Comparison of ENCODE assay signal across 20 cellular contexts in the genomic region with DNA sequence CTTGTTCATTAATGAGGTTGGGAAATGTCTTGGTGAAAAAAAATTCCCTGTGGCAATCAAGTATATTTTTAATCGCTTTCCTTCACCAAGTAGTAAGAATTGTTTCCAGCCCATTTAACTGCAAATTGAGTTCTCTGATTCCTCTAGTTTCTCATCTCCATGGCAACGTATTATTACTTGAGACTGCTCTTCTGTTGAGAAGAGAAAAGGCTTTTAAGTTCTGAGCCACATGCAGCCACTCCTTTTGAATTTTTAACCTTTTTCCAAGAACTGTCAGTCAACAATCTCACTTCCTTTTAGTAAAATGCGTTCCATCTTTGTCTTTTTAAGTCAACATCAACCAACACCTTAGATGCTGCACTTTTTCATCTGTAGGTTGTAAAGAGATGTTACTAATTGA.
DNase-seq lines count a peak whose midpoint lies in the region; ATAC-seq and TF ChIP-seq lines count a peak whose summit lies in the region.
"Had no signal": no experiment of that assay in that cellular context is flagged by ENCODE, and none has a peak within 500 bp of the region (broad histone marks: within the 10 kb centered on the region; RNA-seq: fewer than 3 reads in every experiment).

No MANE protein-coding gene starts in this region.

- no peak overlapping the region for H3K14ac ChIP-seq in neuronal stem cell (ENCODE audit: low read length)

- H3K4me1 ChIP-seq in GM23338 (ENCODE audit: insufficient read depth) (peaks cover 21% of the 10 kb centered on the region), endocrine pancreas (ENCODE audit: control insufficient read depth, insufficient read depth, low read length) (peaks cover 20% of the 10 kb centered on the region), neuronal stem cell (ENCODE audit: control insufficient read depth in 2 of 2, insufficient read depth in 1 of 2, low read depth in 1 of 2, low read length in 2 of 2) (peaks cover 5 to 47% of the 10 kb centered on the region in 2 donors)
- H3K4me1 ChIP-seq: BE2C had no signal

- no peak for TF ChIP-seq CTCF in GM23338 (conservative IDR thresholded peaks at IDR 0.05; ENCODE audit: low read depth in 2 of 2)

- H2AK5ac ChIP-seq in neuronal stem cell (ENCODE audit: low read depth, low read length) = no peak overlapping the region

- H3K79me2 ChIP-seq in GM23338 (replicated peaks; ENCODE audit: insufficient read depth) = no peaks in the 10 kb centered on the region

- H4K8ac ChIP-seq in neuronal stem cell (ENCODE audit: low read depth, low read length) = no peak overlapping the region

- H3K9ac ChIP-seq in endocrine pancreas (ENCODE audit: control insufficient read depth, insufficient read depth, low read length) (no peak overlapping the region), neuronal stem cell (ENCODE audit: low read depth, low read length, poor library complexity) (no peak overlapping the region)
- H3K9ac ChIP-seq: KMS-11 had no signal

- no peaks in the 10 kb centered on the region for H3K9me2 ChIP-seq in GM23338 (ENCODE audit: insufficient read depth)

- no peak overlapping the region for H3K18ac ChIP-seq in neuronal stem cell (ENCODE audit: low read length)

- no peak overlapping the region for H2BK15ac ChIP-seq in neuronal stem cell (ENCODE audit: low read length)

- ATAC-seq in GM23338 = peak; percentile 76
- ATAC-seq: Right ventricle myocardium inferior had no signal

- H3K4me2 ChIP-seq in GM23338 (peak overlapping the region; percentile 13), neuronal stem cell (ENCODE audit: insufficient read depth, low read length, poor library complexity, severe bottlenecking) (no peak overlapping the region)
- H3K4me2 ChIP-seq: KMS-11 had no signal

- peak overlapping the region; percentile 1; the same call in 1 of the 2 replicates for H3K27ac ChIP-seq in GM23338 (ENCODE audit: low read depth)
- peak overlapping the region; percentile 51 for H3K27ac ChIP-seq in neuronal stem cell (replicated peaks; ENCODE audit: low read length)
- H3K27ac ChIP-seq: ascending aorta, KMS-11, skin epidermis, testis had no signal

- no peak overlapping the region; the same call in 1 of the 2 replicates for H3K27ac Mint-ChIP-seq in GM23338
- H3K27ac Mint-ChIP-seq: T-cell had no signal

- 0 out of 3 replicates have a peak overlapping the region, but pooled peaks have one; percentile 0 for H3K4me3 Mint-ChIP-seq in GM23338

- H4K20me1 ChIP-seq in GM23338 (replicated peaks; ENCODE audit: insufficient read depth) = no peaks in the 10 kb centered on the region

- H3F3A ChIP-seq in GM23338 (replicated peaks; ENCODE audit: low read depth) = no peaks in the 10 kb centered on the region

- H2BK12ac ChIP-seq in neuronal stem cell (ENCODE audit: low read length) = no peak overlapping the region

- no peaks in the 10 kb centered on the region for H3K27me3 ChIP-seq in GM23338 (ENCODE audit: insufficient read depth)
- no peaks in the 10 kb centered on the region for H3K27me3 ChIP-seq in endocrine pancreas (ENCODE audit: control insufficient read depth, insufficient read depth, low read length)
- no peaks in the 10 kb centered on the region for H3K27me3 ChIP-seq in neuronal stem cell (ENCODE audit: control insufficient read depth in 3 of 3, insufficient read depth in 3 of 3, low read depth in 1 of 3, low read length in 3 of 3)
- H3K27me3 ChIP-seq: ascending aorta, BE2C, testis had no signal

- no peak overlapping the region for H4K91ac ChIP-seq in neuronal stem cell (ENCODE audit: low read depth, low read length, poor library complexity)

- no peak overlapping the region for H3K23ac ChIP-seq in neuronal stem cell (ENCODE audit: low read depth, low read length, poor library complexity)

- no peaks in the 10 kb centered on the region for H3K79me1 ChIP-seq in neuronal stem cell (ENCODE audit: low read depth, low read length)

- WGBS in neuronal stem cell (ENCODE audit: extremely low coverage in 2 of 2, insufficient read length in 2 of 2, insufficient replicate concordance in 1 of 2), 2 donors = no CpG with 5 or more reads among the region's 3 CpGs

- H3K4me1 Mint-ChIP-seq in GM23338 = peaks cover 24% of the 10 kb centered on the region

- H3K4me3 ChIP-seq in GM23338 = no peak overlapping the region
- peak overlapping the region; percentile 2 for H3K4me3 ChIP-seq in endocrine pancreas (ENCODE audit: control insufficient read depth, insufficient read depth, low read length)
- no peak overlapping the region for H3K4me3 ChIP-seq in neuronal stem cell (ENCODE audit: low read length in 2 of 2)
- H3K4me3 ChIP-seq: ascending aorta, skin epidermis, testis had no signal

- H3K36me3 Mint-ChIP-seq in GM23338 (ENCODE audit: low read depth) = peaks cover 29% of the 10 kb centered on the region

- H2BK120ac ChIP-seq in neuronal stem cell (ENCODE audit: low read depth, low read length) = no peak overlapping the region

- H2BK5ac ChIP-seq in neuronal stem cell (ENCODE audit: low read length) = no peak overlapping the region

- H3K27me3 Mint-ChIP-seq in GM23338 (ENCODE audit: insufficient read depth, low read depth, poor library complexity) = no peaks in the 10 kb centered on the region
- H3K27me3 Mint-ChIP-seq: T-cell had no signal

- H3K36me3 ChIP-seq in GM23338 (ENCODE audit: insufficient read depth) (no peaks in the 10 kb centered on the region), endocrine pancreas (ENCODE audit: control insufficient read depth, insufficient read depth, low read length) (no peaks in the 10 kb centered on the region), neuronal stem cell (replicated peaks in 1 of 2; ENCODE audit: control insufficient read depth in 2 of 2, insufficient read depth in 2 of 2, low read length in 2 of 2) (peaks cover 1 to 17% of the 10 kb centered on the region in 2 donors)

- DNase-seq in GM23338 (ENCODE audit: low spot score) (peak; percentile 80), NCI-H2227 (lab: John Stamatoyannopoulos, UW; ENCODE audit: unreplicated experiment) (peak; percentile 72), neuronal stem cell (ENCODE audit: low spot score) (peak; percentile 38), 8988T (no peak), dermis blood vessel endothelial cell (no peak)
- DNase-seq in activated CD4-positive, CD25-positive, alpha-beta regulatory T cell (lab: John Stamatoyannopoulos, UW) = no peak
- DNase-seq: BE2C; cortex of kidney; DMS 273 treated with DMSO at 0.1 percent for 48 hours; erythroblast; NCI-H1105 treated with DMSO at 0.1 percent for 48 hours; posterior cingulate gyrus; stimulated activated CD4-positive, alpha-beta T cell treated with anti-CD3 and anti-CD28 coated beads, Interleukin-4, amount 100 ng/mL, for 24 hours; T-cell; testis had no signal

- H3K9me3 ChIP-seq in endocrine pancreas (ENCODE audit: control insufficient read depth, low read length) (no peaks in the 10 kb centered on the region), neuronal stem cell (replicated peaks in 1 of 2; ENCODE audit: control insufficient read depth in 2 of 2, insufficient read depth in 1 of 2, low read depth in 1 of 2, low read length in 2 of 2) (peaks cover 0 to 24% of the 10 kb centered on the region in 2 donors)
- H3K9me3 ChIP-seq: BE2C, testis had no signal

- H3K4ac ChIP-seq in neuronal stem cell (ENCODE audit: low read length) = no peak overlapping the region

- no peak overlapping the region for H2AFZ ChIP-seq in GM23338
- peak overlapping the region; percentile 39 for H2AFZ ChIP-seq in neuronal stem cell (ENCODE audit: low read length)

- H3K9me3 Mint-ChIP-seq in GM23338 = peaks cover 16% of the 10 kb centered on the region

TF ChIP-seq in GM23338, 12 proteins besides CTCF, POLR2A, EP300 and RAD21:
- no peak for TF ChIP-seq EZH2phosphoT487 (IDR thresholded peaks at IDR 0.05; ENCODE audit: unreplicated experiment)
- no peak for TF ChIP-seq EZH2 (IDR thresholded peaks at IDR 0.05; ENCODE audit: low read depth, unreplicated experiment)

Comparison
In these comparisons a context has a peak if more than half of its experiments do, and no peak if none do; other contexts are left out.
1. DNase-seq: peak in GM23338 (single experiment), NCI-H2227 (single experiment) and neuronal stem cell (single experiment); none in activated CD4-positive, CD25-positive, alpha-beta regulatory T cell (0 of 4), 8988T (single experiment) and dermis blood vessel endothelial cell (single experiment).